ENCODE assay signal across 8 cellular contexts in genomic region chr1:182069028-182069466, GRCh38. TPM values are rescaled to one million over a fixed set of nuclear protein-coding genes. Genes with fewer than 3 reads are reported as not detected.
A peak's percentile ranks its signal among the peaks of the same experiment; 100 is the strongest.
DNase-seq lines count a peak whose midpoint lies in the region; ATAC-seq and TF ChIP-seq lines count a peak whose summit lies in the region.

No MANE protein-coding gene starts in this region.

- dilution Hi-C loops in mammary epithelial cell (cut with HindIII; ENCODE audit: low sequenced_read_pairs), result no loop called here

- intact Hi-C loops in Right ventricle myocardium inferior (cut with DNase I) (no loop called here), cardiac septum (cut with DNase I) (no loop called here), PC-9 (cut with micrococcal nuclease; ENCODE audit: unreplicated experiment) (no loop called here), mammary epithelial cell (cut with micrococcal nuclease) (no loop called here), left colon (cut with DNase I, micrococcal nuclease) (no loop called here), testis (cut with DNase I; ENCODE audit: low total_unique reads) (no loop called here)

- H3K9me2 ChIP-seq in Karpas-422 (replicated peaks; ENCODE audit: insufficient read depth, low read length), result no peaks in the 10 kb centered on the region
- no peaks in the 10 kb centered on the region for H3K9me2 ChIP-seq in PC-9 (ENCODE audit: insufficient read depth)

- H4K20me1 ChIP-seq in Karpas-422 (ENCODE audit: insufficient read depth, low read depth, low read length) (no peaks in the 10 kb centered on the region), PC-9 (ENCODE audit: insufficient read depth) (no peaks in the 10 kb centered on the region), mammary epithelial cell (ENCODE audit: insufficient read depth, low read length) (no peaks in the 10 kb centered on the region)

- POLR2A ChIA-PET in PC-9 (lab: Charles Lee; ENCODE audit: unreplicated experiment), result no interaction called here

- no peaks in the 10 kb centered on the region for H3F3A ChIP-seq in PC-9 (ENCODE audit: insufficient read depth, low read depth)

- no peak overlapping the region for H3K4me2 ChIP-seq in Karpas-422 (ENCODE audit: low read depth, low read length, poor library complexity, severe bottlenecking)
- no peak overlapping the region; the same call in 1 of the 2 replicates for H3K4me2 ChIP-seq in PC-9
- H3K4me2 ChIP-seq in mammary epithelial cell (ENCODE audit: insufficient read depth, low read depth, low read length), result no peak overlapping the region

- H3K27ac ChIP-seq in Karpas-422 (ENCODE audit: low read length) (no peak overlapping the region), PC-9 (no peak overlapping the region), mammary epithelial cell (ENCODE audit: insufficient read depth, low read depth, low read length) (no peak overlapping the region), testis (no peak overlapping the region)

- WGBS in mammary epithelial cell (ENCODE audit: low coverage, missing lambda C conversion rate), result 10% methylated on average over 9 of the region's 12 CpGs
- WGBS in testis, 2 donors, result 4 to 6% methylated on average over 5 to 12 of the region's 12 CpGs

- H3K36me3 ChIP-seq in Karpas-422 (ENCODE audit: insufficient read depth, low read length) (no peaks in the 10 kb centered on the region), PC-9 (ENCODE audit: low read depth) (no peaks in the 10 kb centered on the region), mammary epithelial cell (ENCODE audit: insufficient read depth, low read length) (no peaks in the 10 kb centered on the region), testis (ENCODE audit: low read depth, missing control alignments) (no peaks in the 10 kb centered on the region)

- CTCF ChIA-PET in PC-9 (lab: Charles Lee) (interaction anchor here (1.2 to 1.3 kb wide), 2 partner anchors 12 to 718 kb away, joined by 4 to 6 read pairs; no protein-coding TSS in a partner anchor), mammary epithelial cell (lab: Charles Lee; ENCODE audit: low non-redundant PET) (interaction anchor here (0.5 to 1.1 kb wide), 5 partner anchors 9 to 221 kb away, joined by 3 to 6 read pairs (median 3); no protein-coding TSS in a partner anchor)

- no peaks in the 10 kb centered on the region for H3K79me2 ChIP-seq in Karpas-422 (ENCODE audit: low read length)
- no peaks in the 10 kb centered on the region for H3K79me2 ChIP-seq in PC-9 (ENCODE audit: low read depth)
- no peaks in the 10 kb centered on the region for H3K79me2 ChIP-seq in mammary epithelial cell (ENCODE audit: insufficient read depth, low read length)

- H3K9ac ChIP-seq in Karpas-422 (ENCODE audit: low read length) (no peak overlapping the region), mammary epithelial cell (ENCODE audit: insufficient read depth, low read length) (no peak overlapping the region)

- TF ChIP-seq POLR2A in testis (IDR thresholded peaks at IDR 0.05), result no peak

- H3K9me3 ChIP-seq in Karpas-422 (ENCODE audit: low read length), result no peaks in the 10 kb centered on the region
- H3K9me3 ChIP-seq in PC-9 (ENCODE audit: insufficient read depth, low read depth), result no peaks in the 10 kb centered on the region
- no peaks in the 10 kb centered on the region for H3K9me3 ChIP-seq in mammary epithelial cell (replicated peaks; ENCODE audit: insufficient read depth, low read length)
- no peaks in the 10 kb centered on the region for H3K9me3 ChIP-seq in testis

- H3K4me1 ChIP-seq in Karpas-422 (ENCODE audit: low read length), result no peaks in the 10 kb centered on the region
- H3K4me1 ChIP-seq in PC-9 (replicated peaks; ENCODE audit: insufficient read depth), result no peaks in the 10 kb centered on the region
- H3K4me1 ChIP-seq in mammary epithelial cell (ENCODE audit: insufficient read depth, low read length), result no peaks in the 10 kb centered on the region
- H3K4me1 ChIP-seq in testis, result peaks cover 4% of the 10 kb centered on the region

- in situ Hi-C loops in mammary epithelial cell (cut with MboI; ENCODE audit: low sequenced_read_pairs in 2 of 2), result loop anchor here (25.0 kb wide), 1 partner anchor 582 kb away; the partner anchor contains the start of gene CACNA1E (in 2 of the 2)

- ATAC-seq in Right ventricle myocardium inferior, result peak; percentile 70
- ATAC-seq in left colon, result peak; percentile 98
- ATAC-seq in HG02938 (IDR thresholded peaks at IDR 0.05; ENCODE audit: unreplicated experiment), result no peak

- TF ChIP-seq CTCF in PC-9 (conservative IDR thresholded peaks at IDR 0.05) (peak; percentile 87), mammary epithelial cell (conservative IDR thresholded peaks at IDR 0.05 in 1 of 2, IDR thresholded peaks at IDR 0.05 in 1 of 2; ENCODE audit: extremely low read depth in 1 of 2, insufficient read depth in 1 of 2, low read depth in 1 of 2, low read length in 2 of 2) (peak; percentile 90 to 96), testis (IDR thresholded peaks at IDR 0.05) (peak; percentile 10 to 66 (median 25))

- no peak for DNase-seq in Right ventricle myocardium inferior (ENCODE audit: missing footprints)
- no peak for DNase-seq in cardiac septum (ENCODE audit: low spot score)
- DNase-seq in Karpas-422, result peak; percentile 57
- peak; percentile 53 to 69 for DNase-seq in PC-9
- peak; percentile 56 for DNase-seq in mammary epithelial cell
- peak in 1 of 2 donors; percentile 59 for DNase-seq in left colon
- DNase-seq in testis, result peak; percentile 81

- H3K4me3 ChIP-seq in Karpas-422 (ENCODE audit: low read length) (no peak overlapping the region), PC-9 (no peak overlapping the region), mammary epithelial cell (replicated peaks in 1 of 3; ENCODE audit: insufficient read depth in 1 of 3, low read depth in 2 of 3, low read length in 3 of 3) (no peak overlapping the region), testis (no peak overlapping the region)

- no peaks in the 10 kb centered on the region for H3K27me3 ChIP-seq in Karpas-422 (ENCODE audit: low read length)
- peaks cover 38% of the 10 kb centered on the region for H3K27me3 ChIP-seq in PC-9 (ENCODE audit: insufficient read depth, low read depth)
- peaks cover 2% of the 10 kb centered on the region for H3K27me3 ChIP-seq in mammary epithelial cell (ENCODE audit: insufficient read depth, low read length)
- no peaks in the 10 kb centered on the region for H3K27me3 ChIP-seq in testis

- BruUV-seq in PC-9 (replicated peaks; lab: Mats Ljungman, UMichigan), result no TSS peak
- no TSS peak for BruUV-seq in mammary epithelial cell (replicated peaks; lab: Mats Ljungman, UMichigan)

- H2AFZ ChIP-seq in Karpas-422 (ENCODE audit: low read length) (no peak overlapping the region), PC-9 (no peak overlapping the region), mammary epithelial cell (ENCODE audit: low read depth, low read length) (no peak overlapping the region)

RNA-seq across cellular contexts. Expression of gene ZNF648, which starts 7.5 kb away (rescaled TPM):
- total RNA-seq in Right ventricle myocardium inferior, result not detected
- total RNA-seq in cardiac septum, result not detected
- total RNA-seq in Karpas-422 (2014; rRNA removed; shearing (Covaris generic); ENCODE audit: low replicate concordance), result not detected in 2 replicates
- total RNA-seq in PC-9 (2021), result not detected in 2 replicates
- total RNA-seq in mammary epithelial cell, result 1 to 10 TPM in 1 of 2 donors, under 1 TPM in 1; 0.07 to 1.3 TPM
- 0.02 TPM for polyA plus RNA-seq in mammary epithelial cell
- 1.0 TPM for polyA minus RNA-seq in mammary epithelial cell
- total RNA-seq in left colon, result not detected
- total RNA-seq in testis, result 1 to 10 TPM; 3.8 to 5.0 TPM
- 0.91 TPM for polyA plus RNA-seq in testis (ENCODE audit: insufficient read depth, low read depth, low replicate concordance)

Comparison
In these comparisons a context has a peak if more than half of its experiments do, and no peak if none do; other contexts are left out.
1. DNase-seq: peak in Karpas-422 (single experiment), PC-9 (2 of 2), mammary epithelial cell (single experiment) and testis (single experiment); none in Right ventricle myocardium inferior (single experiment) and cardiac septum (single experiment).
2. CTCF ChIP-seq: peak in every context shown above with its lines; median percentile 93 in mammary epithelial cell; 87 in PC-9; 25 in testis.